ENCODE assay signal across 13 cellular contexts in genomic region chr18:6145645-6146308, GRCh38.
"Had no signal": no experiment of that assay in that cellular context is flagged by ENCODE, and none has a peak within 500 bp of the region (broad histone marks: within the 10 kb centered on the region; RNA-seq: fewer than 3 reads in every experiment).

No MANE protein-coding gene starts in this region.

- H3K27ac Mint-ChIP-seq: activated naive CD8-positive, alpha-beta T cell treated with anti-CD3 and anti-CD28 coated beads for 36 hours had no signal

- H3K9me3 Mint-ChIP-seq: activated naive CD8-positive, alpha-beta T cell treated with anti-CD3 and anti-CD28 coated beads for 36 hours had no signal

- H3K36me3 Mint-ChIP-seq: activated naive CD8-positive, alpha-beta T cell treated with anti-CD3 and anti-CD28 coated beads for 36 hours had no signal

- H3K27me3 Mint-ChIP-seq: activated naive CD8-positive, alpha-beta T cell treated with anti-CD3 and anti-CD28 coated beads for 36 hours had no signal

- ATAC-seq: left lobe of liver, psoas muscle, sciatic nerve had no signal

- H3K4me3 Mint-ChIP-seq: activated naive CD8-positive, alpha-beta T cell treated with anti-CD3 and anti-CD28 coated beads for 36 hours had no signal

- H3K4me1 Mint-ChIP-seq: activated naive CD8-positive, alpha-beta T cell treated with anti-CD3 and anti-CD28 coated beads for 36 hours had no signal

- DNase-seq: activated CD4-positive, alpha-beta T cell treated with anti-CD3 and anti-CD28 coated beads, Interleukin-2, amount 50 U/mL, for 48 hours; activated naive CD8-positive, alpha-beta T cell treated with anti-CD3 and anti-CD28 coated beads for 36 hours; activated T-cell treated with anti-CD3 and anti-CD28 coated beads for 4 hours; dermis blood vessel endothelial cell; effector memory CD4-positive, alpha-beta T cell; islet precursor cell; mammary epithelial cell; psoas muscle; stimulated activated CD4-positive, alpha-beta T cell treated with anti-CD3 and anti-CD28 coated beads, Interleukin-4, amount 100 ng/mL, for 1 hour; testis; WERI-Rb-1 had no signal
